In genomic region chr7:36272567-36273269, GRCh38 we compare ENCODE assay signal across 14 cellular contexts.
DNase-seq lines count a peak whose midpoint lies in the region; ATAC-seq, FAIRE-seq and TF ChIP-seq lines count a peak whose summit lies in the region.
"Had no signal": no experiment of that assay in that cellular context is flagged by ENCODE, and none has a peak within 500 bp of the region (broad histone marks: within the 10 kb centered on the region; RNA-seq: fewer than 3 reads in every experiment).

No MANE protein-coding gene starts in this region.

- no peaks in the 10 kb centered on the region for H4K20me1 ChIP-seq in H1 (replicated peaks in 1 of 2; ENCODE audit: control insufficient read depth in 1 of 2, insufficient read depth in 2 of 2, low read length in 2 of 2)

- H3K23me2 ChIP-seq in H1 (ENCODE audit: low read depth, low read length): no peaks in the 10 kb centered on the region

- WGBS in H1 (ENCODE audit: extremely low coverage in 1 of 2, insufficient coverage in 1 of 2, insufficient read length in 1 of 2, insufficient replicate concordance in 2 of 2, low coverage in 1 of 2, low lambda C conversion rate in 2 of 2, missing lambda C conversion rate in 1 of 2), 2 experiments: 84% methylated on average over 15 of the region's 15 CpGs; no CpG with 5 or more reads in 1 of the 2 experiments
- WGBS in trophoblast cell (ENCODE audit: extremely low coverage, insufficient coverage, insufficient read length): no CpG with 5 or more reads among the region's 15 CpGs
- 60 to 71% (median 62%) methylated on average over 12 to 15 of the region's 15 CpGs for WGBS in stomach, 5 donors

- no peak for TF ChIP-seq POLR2A in H1 (IDR thresholded peaks at IDR 0.05; ENCODE audit: control extremely low read depth in 1 of 2, low read depth in 2 of 2, low read length in 2 of 2)
- TF ChIP-seq POLR2A in stomach (IDR thresholded peaks at IDR 0.05): no peak

- H2BK20ac ChIP-seq in H1 (ENCODE audit: low read length): no peak overlapping the region

- H3K79me1 ChIP-seq in H1 (ENCODE audit: low read depth, low read length) (no peaks in the 10 kb centered on the region), trophoblast cell (ENCODE audit: low read length) (peaks cover 3% of the 10 kb centered on the region)

- TF ChIP-seq CTCF in H1 (IDR thresholded peaks at IDR 0.05; ENCODE audit: control extremely low read depth in 1 of 3, insufficient read depth in 1 of 3, low read depth in 1 of 3, low read length in 3 of 3) (no peak), stomach (IDR thresholded peaks at IDR 0.05) (no peak)

- no peak overlapping the region for H4K5ac ChIP-seq in H1 (ENCODE audit: insufficient read length, low read depth, low read length)

- peak overlapping the region; percentile 88; the same call in 1 of the 2 replicates for H2BK15ac ChIP-seq in H1 (ENCODE audit: low read length)

- TF ChIP-seq RAD21 in H1 (IDR thresholded peaks at IDR 0.05 in 1 of 2, conservative IDR thresholded peaks at IDR 0.05 in 1 of 2; ENCODE audit: low read depth in 2 of 2, low read length in 2 of 2): no peak

- no peaks in the 10 kb centered on the region for H3K9me3 ChIP-seq in H1 (ENCODE audit: insufficient read depth in 2 of 2, low read depth in 1 of 2, low read length in 1 of 2)
- H3K9me3 ChIP-seq in trophoblast cell (ENCODE audit: insufficient read depth, low read depth, low read length): no peaks in the 10 kb centered on the region
- no peaks in the 10 kb centered on the region for H3K9me3 ChIP-seq in stomach
- H3K9me3 ChIP-seq: esophagus squamous epithelium had no signal

- CTCF ChIA-PET in H1 (lab: Charles Lee; ENCODE audit: partially characterized antibody): interaction anchor here (0.6 to 7.6 kb wide), 12 partner anchors 8 to 399 kb away, joined by 3 to 36 read pairs (median 4); no protein-coding TSS in a partner anchor

- H2BK5ac ChIP-seq in H1 (ENCODE audit: low read depth, low read length) (no peak overlapping the region), trophoblast cell (ENCODE audit: low read depth, low read length, poor library complexity) (no peak overlapping the region)

- H3K4me1 ChIP-seq in H1 (replicated peaks in 1 of 4; ENCODE audit: control insufficient read depth in 3 of 4, insufficient read depth in 4 of 4, low read length in 3 of 4) (peaks cover 7 to 18% (median 16%) of the 10 kb centered on the region in 4 experiments; a peak in 5 of 7 replicates), trophoblast cell (ENCODE audit: control insufficient read depth in 1 of 2, insufficient read depth in 2 of 2, low read length in 2 of 2) (peaks cover 2 to 12% of the 10 kb centered on the region in 2 experiments), stomach (peaks cover under 1 to 39% (median 25%) of the 10 kb centered on the region in 4 donors)

- H3K27ac ChIP-seq in H1 (ENCODE audit: low read depth, low read length): no peak overlapping the region
- no peak overlapping the region for H3K27ac ChIP-seq in trophoblast cell (ENCODE audit: low read depth, low read length)
- no peak overlapping the region for H3K27ac ChIP-seq in stomach
- H3K27ac ChIP-seq: cardiac muscle cell, esophagus squamous epithelium had no signal

- H4K91ac ChIP-seq in H1 (replicated peaks; ENCODE audit: insufficient read length, low read length) (no peak overlapping the region), trophoblast cell (ENCODE audit: low read depth, low read length) (no peak overlapping the region)

- FAIRE-seq in H1 (lab: Jason Lieb, UNC): no peak

- no peak overlapping the region for H3K56ac ChIP-seq in H1 (replicated peaks; ENCODE audit: insufficient read length, low read depth, low read length)

- H2AK5ac ChIP-seq in H1 (ENCODE audit: low read depth, low read length): peak overlapping the region; percentile 53; the same call in 1 of the 2 replicates
- H2AK5ac ChIP-seq in trophoblast cell (ENCODE audit: low read length): no peak overlapping the region

- TF ChIP-seq EP300 in H1 (IDR thresholded peaks at IDR 0.05; ENCODE audit: borderline replicate concordance in 1 of 2, low read depth in 2 of 2, low read length in 2 of 2) (no peak), stomach (IDR thresholded peaks at IDR 0.05) (no peak)

- intact Hi-C loops in stomach (cut with DNase I; ENCODE audit: low total_unique reads): no loop called here

- H3K14ac ChIP-seq in H1 (ENCODE audit: insufficient read length): no peak overlapping the region
- no peak overlapping the region for H3K14ac ChIP-seq in trophoblast cell (ENCODE audit: low read length)

- peak; percentile 32 for ATAC-seq in GM18502 (IDR thresholded peaks at IDR 0.05; ENCODE audit: poor library complexity, unreplicated experiment)
- ATAC-seq in HG03097 (IDR thresholded peaks at IDR 0.05; ENCODE audit: low FRiP score, unreplicated experiment): peak; percentile 39
- ATAC-seq: stimulated activated naive B cell treated with anti-CD40 and anti-IgM and Interleukin-4, amounts not matched to agents 10 μg/mL and 1 μg/mL and 100 μg/mL, for 72 hours had no signal

- no peak overlapping the region; the same call in 1 of the 2 replicates for H4K8ac ChIP-seq in H1 (ENCODE audit: extremely low read depth, insufficient read depth, low read length)
- no peak overlapping the region for H4K8ac ChIP-seq in trophoblast cell (ENCODE audit: low read depth, low read length)

- no peak overlapping the region for H3K4ac ChIP-seq in H1 (replicated peaks; ENCODE audit: insufficient read length, low read depth, low read length)
- H3K4ac ChIP-seq in trophoblast cell (ENCODE audit: low read depth, low read length): no peak overlapping the region

- H3K4me2 ChIP-seq in H1 (ENCODE audit: insufficient read depth in 1 of 2, low read depth in 2 of 2, low read length in 2 of 2): no peak overlapping the region
- no peak overlapping the region for H3K4me2 ChIP-seq in trophoblast cell (ENCODE audit: low read length)

- no peak overlapping the region for H4K12ac ChIP-seq in trophoblast cell (ENCODE audit: low read depth, low read length)

- peak in 1 of 2 experiments; percentile 31 for DNase-seq in H1 (ENCODE audit: low read depth in 1 of 2, low spot score in 2 of 2)
- peak; percentile 92 for DNase-seq in trophoblast cell
- DNase-seq in GOT3 (lab: John Stamatoyannopoulos, UW): no peak
- no peak for DNase-seq in stomach
- DNase-seq in nucleus accumbens (lab: John Stamatoyannopoulos, UW): no peak
- DNase-seq: activated CD4-positive, alpha-beta T cell treated with anti-CD3 and anti-CD28 coated beads, Interleukin-2, amount 50 U/mL, for 4 hours; esophagus squamous epithelium; NCI-H1436 treated with DMSO at 0.1 percent for 48 hours; stimulated activated CD4-positive, alpha-beta T cell treated with anti-CD3 and anti-CD28 coated beads, Interleukin-1b, Interleukin-23, amount 100 ng/mL, for 48 hours; stimulated activated naive B cell treated with anti-CD40 and anti-IgM and Interleukin-4, amounts not matched to agents 10 μg/mL and 1 μg/mL and 100 μg/mL, for 72 hours; T-helper 1 cell had no signal

- H3K18ac ChIP-seq in H1 (ENCODE audit: extremely low read depth, low read length) (no peak overlapping the region; the same call in 1 of the 2 replicates), trophoblast cell (ENCODE audit: low read length) (no peak overlapping the region)

- H2BK12ac ChIP-seq in H1 (ENCODE audit: low read depth, low read length): 0 out of 2 replicates have a peak overlapping the region, but pooled peaks have one; percentile 75
- H2BK12ac ChIP-seq in trophoblast cell (ENCODE audit: low read length): no peak overlapping the region

- POLR2A ChIA-PET in H1 (lab: Charles Lee; ENCODE audit: partially characterized antibody): interaction anchor here (0.7 to 1.2 kb wide), 2 partner anchors 14 to 95 kb away, joined by 3 read pairs; no protein-coding TSS in a partner anchor

- no peaks in the 10 kb centered on the region for H3K36me3 ChIP-seq in H1 (ENCODE audit: control insufficient read depth in 2 of 4, insufficient read depth in 4 of 4, low read length in 3 of 4)
- no peaks in the 10 kb centered on the region for H3K36me3 ChIP-seq in trophoblast cell (ENCODE audit: control insufficient read depth in 1 of 2, insufficient read depth in 2 of 2, low read length in 2 of 2)
- no peaks in the 10 kb centered on the region for H3K36me3 ChIP-seq in stomach
- H3K36me3 ChIP-seq: cardiac muscle cell, esophagus squamous epithelium had no signal

- H2AFZ ChIP-seq in H1 (ENCODE audit: low read length) (no peak overlapping the region), trophoblast cell (ENCODE audit: insufficient read depth, low read length, poor library complexity) (no peak overlapping the region)

- H2BK120ac ChIP-seq in H1 (replicated peaks; ENCODE audit: low read depth, low read length): no peak overlapping the region
- no peak overlapping the region for H2BK120ac ChIP-seq in trophoblast cell (ENCODE audit: insufficient read depth, low read length, poor library complexity)

- H3K23ac ChIP-seq in H1 (ENCODE audit: insufficient read length): no peak overlapping the region
- no peak overlapping the region for H3K23ac ChIP-seq in trophoblast cell (ENCODE audit: low read length)

- no peaks in the 10 kb centered on the region for H3K79me2 ChIP-seq in H1 (ENCODE audit: control insufficient read depth in 1 of 2, insufficient read depth in 2 of 2, low read length in 2 of 2)
- H3K79me2 ChIP-seq in trophoblast cell (ENCODE audit: control insufficient read depth, insufficient read depth, low read length, poor library complexity): no peaks in the 10 kb centered on the region

- no peaks in the 10 kb centered on the region for H3K27me3 ChIP-seq in H1 (replicated peaks in 1 of 4; ENCODE audit: control insufficient read depth in 3 of 4, extremely low read depth in 1 of 4, insufficient read depth in 3 of 4, low read length in 3 of 4)
- no peaks in the 10 kb centered on the region for H3K27me3 ChIP-seq in trophoblast cell (ENCODE audit: insufficient read depth, low read length)
- no peaks in the 10 kb centered on the region for H3K27me3 ChIP-seq in stomach
- H3K27me3 ChIP-seq: cardiac muscle cell, esophagus squamous epithelium had no signal

- H3K4me3 ChIP-seq in H1 (ENCODE audit: extremely low read depth in 1 of 4, insufficient read depth in 2 of 4, low read depth in 3 of 4, low read length in 4 of 4) (no peak overlapping the region), trophoblast cell (ENCODE audit: low read depth, low read length) (no peak overlapping the region), stomach (no peak overlapping the region)
- H3K4me3 ChIP-seq: cardiac muscle cell, esophagus squamous epithelium had no signal

- H3K9ac ChIP-seq in H1 (replicated peaks in 1 of 4; ENCODE audit: extremely low read depth in 1 of 4, low read depth in 3 of 4, low read length in 3 of 4) (no peak overlapping the region), trophoblast cell (ENCODE audit: low read length) (no peak overlapping the region)

TF ChIP-seq in H1, 55 proteins besides CTCF, POLR2A, EP300 and RAD21:
- TF ChIP-seq MAX (IDR thresholded peaks at IDR 0.05): no peak
- no peak for TF ChIP-seq TAF1 (IDR thresholded peaks at IDR 0.05; ENCODE audit: low read depth, low read length)
- TF ChIP-seq SAP30 (IDR thresholded peaks at IDR 0.05; ENCODE audit: insufficient read depth, insufficient replicate concordance, low read length): no peak

Comparison
In these comparisons a context has a peak if more than half of its experiments do, and no peak if none do; other contexts are left out.
1. DNase-seq: peak in trophoblast cell (2 of 2); none in GOT3 (single experiment), stomach (single experiment) and nucleus accumbens (0 of 56).